1 cellular context compared by ENCODE assay signal in genomic region chr17:76232342-76232741, GRCh38.
TF ChIP-seq lines count a peak whose summit lies in the region.

No MANE protein-coding gene starts in this region.

TF ChIP-seq in SK-N-SH, 30 proteins besides CTCF, POLR2A, EP300 and RAD21 (continued from another document):
- TF ChIP-seq ZBTB33 (IDR thresholded peaks at IDR 0.05; ENCODE audit: borderline replicate concordance, low read depth) (no peak), NFIC (IDR thresholded peaks at IDR 0.05; ENCODE audit: borderline replicate concordance) (peak; percentile 33; the same call in 1 of the 2 replicates)
